In genomic region chr2:213545964-213546363, GRCh38 we compare ENCODE assay signal across 22 cellular contexts.
DNase-seq lines count a peak whose midpoint lies in the region; ATAC-seq, FAIRE-seq and TF ChIP-seq lines count a peak whose summit lies in the region.
"Had no signal": no experiment of that assay in that cellular context is flagged by ENCODE, and none has a peak within 500 bp of the region (broad histone marks: within the 10 kb centered on the region; RNA-seq: fewer than 3 reads in every experiment).

No MANE protein-coding gene starts in this region.

- H4K5ac ChIP-seq in H1 (ENCODE audit: insufficient read length, low read depth, low read length) = no peak overlapping the region

- FAIRE-seq in H1 (lab: Jason Lieb, UNC) = no peak
- FAIRE-seq: astrocyte had no signal

- H2BK5ac ChIP-seq in H1 (ENCODE audit: low read depth, low read length) = no peak overlapping the region

- no peak overlapping the region for H4K8ac ChIP-seq in H1 (ENCODE audit: extremely low read depth, insufficient read depth, low read length)

- H3K23ac ChIP-seq in H1 (ENCODE audit: insufficient read length) = no peak overlapping the region

- no peak overlapping the region for H2AK5ac ChIP-seq in H1 (ENCODE audit: low read depth, low read length)

- TF ChIP-seq CTCF in H1 (IDR thresholded peaks at IDR 0.05; ENCODE audit: control extremely low read depth in 1 of 3, insufficient read depth in 1 of 3, low read depth in 1 of 3, low read length in 3 of 3) = no peak

- no peaks in the 10 kb centered on the region for H3K23me2 ChIP-seq in H1 (ENCODE audit: low read depth, low read length)

- H2BK12ac ChIP-seq in H1 (ENCODE audit: low read depth, low read length) = no peak overlapping the region

- no peaks in the 10 kb centered on the region for H4K20me1 ChIP-seq in H1 (replicated peaks in 1 of 2; ENCODE audit: control insufficient read depth in 1 of 2, insufficient read depth in 2 of 2, low read length in 2 of 2)

- H3K27me3 ChIP-seq in H1 (replicated peaks in 1 of 4; ENCODE audit: control insufficient read depth in 3 of 4, extremely low read depth in 1 of 4, insufficient read depth in 3 of 4, low read length in 3 of 4) = no peaks in the 10 kb centered on the region
- H3K27me3 ChIP-seq: ovary, right atrium auricular region, upper lobe of right lung had no signal

- H3K79me1 ChIP-seq in H1 (ENCODE audit: low read depth, low read length) = no peaks in the 10 kb centered on the region

- peak overlapping the region; percentile 80; the same call in 1 of the 2 replicates for H2AFZ ChIP-seq in H1 (ENCODE audit: low read length)

- no peaks in the 10 kb centered on the region for H3K4me1 ChIP-seq in H1 (replicated peaks in 1 of 4; ENCODE audit: control insufficient read depth in 3 of 4, insufficient read depth in 4 of 4, low read length in 3 of 4)
- H3K4me1 ChIP-seq: right atrium auricular region, upper lobe of right lung had no signal

- CTCF ChIA-PET in H1 (lab: Charles Lee; ENCODE audit: partially characterized antibody) = no interaction called here

- no peaks in the 10 kb centered on the region for H3K9me3 ChIP-seq in H1 (ENCODE audit: insufficient read depth in 2 of 2, low read depth in 1 of 2, low read length in 1 of 2)
- H3K9me3 ChIP-seq: ovary, right atrium auricular region, upper lobe of right lung had no signal

- DNase-seq in NCI-H1092 treated with DMSO at 0.1 percent for 48 hours (lab: John Stamatoyannopoulos, UW) (peak; percentile 45), NCI-H2171 (lab: John Stamatoyannopoulos, UW) (peak; percentile 22), H1 (ENCODE audit: low read depth in 1 of 2, low spot score in 2 of 2) (no peak), caudate nucleus (lab: John Stamatoyannopoulos, UW) (no peak), NOMO-1 (lab: John Stamatoyannopoulos, UW; ENCODE audit: unreplicated experiment in 2 of 2) (no peak)
- DNase-seq: activated B cell treated with CpG ODN at 0.5 μM for 24 hours; activated CD8-positive, alpha-beta memory T cell treated with anti-CD3 and anti-CD28 coated beads, Interleukin-2, amount 50 U/mL, for 4 hours; activated effector memory CD4-positive, alpha-beta T cell treated with Interleukin-2 at 50 U/mL for 16 hours; activated naive CD8-positive, alpha-beta T cell treated with anti-CD3 and anti-CD28 coated beads, Interleukin-2, amount 10 ng/mL, durations not matched to agents 7 days and 5 days; islet precursor cell; NCI-H1694; NCI-H524 treated with DMSO at 0.1 percent for 48 hours; ovary; T-helper 9 cell; upper lobe of right lung had no signal

- no peak for TF ChIP-seq EP300 in H1 (IDR thresholded peaks at IDR 0.05; ENCODE audit: borderline replicate concordance in 1 of 2, low read depth in 2 of 2, low read length in 2 of 2)

- H3K36me3 ChIP-seq in H1 (ENCODE audit: control insufficient read depth in 2 of 4, insufficient read depth in 4 of 4, low read length in 3 of 4) = no peaks in the 10 kb centered on the region
- H3K36me3 ChIP-seq: ovary, right atrium auricular region, upper lobe of right lung had no signal

- no peak overlapping the region for H3K14ac ChIP-seq in H1 (ENCODE audit: insufficient read length)

- POLR2A ChIA-PET in H1 (lab: Charles Lee; ENCODE audit: partially characterized antibody) = no interaction called here

- no peak overlapping the region for H3K4me3 ChIP-seq in H1 (ENCODE audit: extremely low read depth in 1 of 4, insufficient read depth in 2 of 4, low read depth in 3 of 4, low read length in 4 of 4)
- H3K4me3 ChIP-seq: ovary, right atrium auricular region, upper lobe of right lung had no signal

- H2BK15ac ChIP-seq in H1 (ENCODE audit: low read length) = no peak overlapping the region

- no peak overlapping the region for H2BK20ac ChIP-seq in H1 (ENCODE audit: low read length)

- no peak overlapping the region for H3K9ac ChIP-seq in H1 (replicated peaks in 1 of 4; ENCODE audit: extremely low read depth in 1 of 4, low read depth in 3 of 4, low read length in 3 of 4)

- H3K79me2 ChIP-seq in H1 (ENCODE audit: control insufficient read depth in 1 of 2, insufficient read depth in 2 of 2, low read length in 2 of 2) = no peaks in the 10 kb centered on the region

- ATAC-seq in GM18505 (IDR thresholded peaks at IDR 0.05; ENCODE audit: unreplicated experiment) (peak; percentile 27), HG02588 (IDR thresholded peaks at IDR 0.05; ENCODE audit: unreplicated experiment) (no peak), HG03460 (IDR thresholded peaks at IDR 0.05; ENCODE audit: unreplicated experiment) (no peak)
- ATAC-seq: natural killer cell treated with Interleukin-12 subunit alpha and Interleukin-12 subunit beta and Interleukin-15 and Interleukin-18, amount 100 ng/mL, for 72 hours; stimulated activated effector memory CD8-positive, alpha-beta T cell treated with anti-CD3 and anti-CD28 coated beads, Interleukin-12 subunit alpha, Interleukin-12 subunit beta, amount 100 ng/mL, for 72 hours; upper lobe of right lung had no signal

- H2BK120ac ChIP-seq in H1 (replicated peaks; ENCODE audit: low read depth, low read length) = no peak overlapping the region

- H3K18ac ChIP-seq in H1 (ENCODE audit: extremely low read depth, low read length) = no peak overlapping the region

- H3K56ac ChIP-seq in H1 (replicated peaks; ENCODE audit: insufficient read length, low read depth, low read length) = no peak overlapping the region

- H3K27ac ChIP-seq in H1 (ENCODE audit: low read depth, low read length) (no peak overlapping the region), caudate nucleus (ENCODE audit: low read depth, low read length) (no peak overlapping the region)
- H3K27ac ChIP-seq: ovary, right atrium auricular region, upper lobe of right lung had no signal

- TF ChIP-seq POLR2A in GM18505 (IDR thresholded peaks at IDR 0.05; ENCODE audit: borderline replicate concordance, extremely low read depth, insufficient read depth, insufficient read length) (no peak), H1 (IDR thresholded peaks at IDR 0.05; ENCODE audit: control extremely low read depth in 1 of 2, low read depth in 2 of 2, low read length in 2 of 2) (no peak)

- no peak overlapping the region for H3K4ac ChIP-seq in H1 (replicated peaks; ENCODE audit: insufficient read length, low read depth, low read length)

- H3K4me2 ChIP-seq in H1 (ENCODE audit: insufficient read depth in 1 of 2, low read depth in 2 of 2, low read length in 2 of 2) = no peak overlapping the region

- H4K91ac ChIP-seq in H1 (replicated peaks; ENCODE audit: insufficient read length, low read length) = no peak overlapping the region

- TF ChIP-seq RAD21 in H1 (IDR thresholded peaks at IDR 0.05 in 1 of 2, conservative IDR thresholded peaks at IDR 0.05 in 1 of 2; ENCODE audit: low read depth in 2 of 2, low read length in 2 of 2) = no peak

TF ChIP-seq in H1, 55 proteins besides CTCF, POLR2A, EP300 and RAD21:
- TF ChIP-seq SP2 (IDR thresholded peaks at IDR 0.05; ENCODE audit: low read length) (no peak), JUN (IDR thresholded peaks at IDR 0.05; ENCODE audit: low read depth, low read length) (no peak), SRF (IDR thresholded peaks at IDR 0.05; ENCODE audit: low read depth, low read length) (no peak), SAP30 (IDR thresholded peaks at IDR 0.05; ENCODE audit: insufficient read depth, insufficient replicate concordance, low read length) (no peak), POU5F1 (IDR thresholded peaks at IDR 0.05; ENCODE audit: low read depth, low read length) (no peak), SP4 (IDR thresholded peaks at IDR 0.05; ENCODE audit: low read length) (no peak), BRCA1 (IDR thresholded peaks at IDR 0.05; ENCODE audit: low read depth, low read length) (no peak), FOSL1 (IDR thresholded peaks at IDR 0.05; ENCODE audit: insufficient read depth, low read depth, low read length) (no peak), GABPA (IDR thresholded peaks at IDR 0.05; ENCODE audit: borderline replicate concordance, insufficient read depth, low read length) (no peak), KDM5A (IDR thresholded peaks at IDR 0.05; ENCODE audit: low read length) (no peak), KDM1A (IDR thresholded peaks at IDR 0.05; ENCODE audit: borderline replicate concordance, low read length) (no peak), NANOG (IDR thresholded peaks at IDR 0.05; ENCODE audit: insufficient read depth, low read depth, low read length, poor library complexity, severe bottlenecking) (no peak)
- TF ChIP-seq, protein P1, sequence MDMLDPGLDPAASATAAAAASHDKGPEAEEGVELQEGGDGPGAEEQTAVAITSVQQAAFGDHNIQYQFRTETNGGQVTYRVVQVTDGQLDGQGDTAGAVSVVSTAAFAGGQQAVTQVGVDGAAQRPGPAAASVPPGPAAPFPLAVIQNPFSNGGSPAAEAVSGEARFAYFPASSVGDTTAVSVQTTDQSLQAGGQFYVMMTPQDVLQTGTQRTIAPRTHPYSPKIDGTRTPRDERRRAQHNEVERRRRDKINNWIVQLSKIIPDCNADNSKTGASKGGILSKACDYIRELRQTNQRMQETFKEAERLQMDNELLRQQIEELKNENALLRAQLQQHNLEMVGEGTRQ (IDR thresholded peaks at IDR 0.05; ENCODE audit: low read length) = no peak

Comparison
In these comparisons a context has a peak if more than half of its experiments do, and no peak if none do; other contexts are left out.
1. DNase-seq: peak in NCI-H1092 treated with DMSO at 0.1 percent for 48 hours (single experiment) and NCI-H2171 (single experiment); none in H1 (0 of 2), caudate nucleus (0 of 61) and NOMO-1 (0 of 2).